Comparison of ENCODE assay signal across 19 cellular contexts in the genomic region with DNA sequence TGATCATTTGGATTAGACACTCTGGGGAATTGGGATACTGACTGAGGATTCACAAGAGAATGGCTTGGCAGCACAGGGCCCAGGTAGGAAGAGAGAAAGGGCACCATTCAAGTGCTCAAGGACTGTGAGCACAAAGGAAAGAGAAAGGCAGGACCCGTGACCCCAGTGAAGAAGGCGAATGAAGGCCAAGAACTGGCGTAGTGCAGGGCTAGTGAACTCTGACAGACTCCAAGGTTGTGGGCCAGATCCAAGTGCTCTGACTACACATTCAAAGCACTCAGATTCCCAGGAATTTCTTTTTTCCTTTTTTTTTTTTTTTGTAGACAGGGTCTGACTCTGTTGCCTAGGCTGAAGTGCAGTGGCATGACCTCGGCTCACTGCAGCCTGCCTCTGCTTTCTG. TPM values are rescaled to one million over a fixed set of nuclear protein-coding genes. Genes with fewer than 3 reads are reported as not detected.
A peak's percentile ranks its signal among the peaks of the same experiment; 100 is the strongest.
DNase-seq lines count a peak whose midpoint lies in the region; ATAC-seq and TF ChIP-seq lines count a peak whose summit lies in the region.
"Had no signal": no experiment of that assay in that cellular context is flagged by ENCODE, and none has a peak within 500 bp of the region (broad histone marks: within the 10 kb centered on the region; RNA-seq: fewer than 3 reads in every experiment).

No MANE protein-coding gene starts in this region.

- H3K4me1 Mint-ChIP-seq in activated T-helper 17 cell treated with anti-CD3 and anti-CD28 coated beads, Interleukin-2, amount 50 U/mL, for 72 hours: peaks cover 28% of the 10 kb centered on the region
- peaks cover 47% of the 10 kb centered on the region for H3K4me1 Mint-ChIP-seq in central memory CD8-positive, alpha-beta T cell

- H3K27me3 ChIP-seq in prostate gland (replicated peaks; ENCODE audit: insufficient read depth) (no peaks in the 10 kb centered on the region), A673 (replicated peaks; ENCODE audit: insufficient read depth, low read depth, low read length, poor library complexity) (no peaks in the 10 kb centered on the region)
- H3K27me3 ChIP-seq: BLaER1 had no signal

- TF ChIP-seq CTCF in prostate gland (IDR thresholded peaks at IDR 0.05): no peak
- TF ChIP-seq CTCF in A673 (conservative IDR thresholded peaks at IDR 0.05; ENCODE audit: low read depth, low read length): no peak

- ATAC-seq in activated T-helper 17 cell treated with anti-CD3 and anti-CD28 coated beads, Interleukin-2, amount 50 U/mL, for 72 hours (replicated peaks): no peak
- ATAC-seq in central memory CD8-positive, alpha-beta T cell (replicated peaks; ENCODE audit: extremely low read depth, poor library complexity, severe bottlenecking): no peak
- no peak for ATAC-seq in GM18868 (IDR thresholded peaks at IDR 0.05; ENCODE audit: unreplicated experiment)
- ATAC-seq: CD8-positive, alpha-beta T cell; GM12878; GM23338; HCT116 had no signal

- H3K4me3 Mint-ChIP-seq in activated T-helper 17 cell treated with anti-CD3 and anti-CD28 coated beads, Interleukin-2, amount 50 U/mL, for 72 hours: no peak overlapping the region
- no peak overlapping the region for H3K4me3 Mint-ChIP-seq in central memory CD8-positive, alpha-beta T cell
- H3K4me3 Mint-ChIP-seq: B cell; CD8-positive, alpha-beta T cell; GM23338; H9 had no signal

- H3K27ac ChIP-seq in prostate gland: peak overlapping the region; percentile 88 to 90
- H3K27ac ChIP-seq in A673 (ENCODE audit: low read depth, low read length, poor library complexity, severe bottlenecking): no peak overlapping the region
- H3K27ac ChIP-seq: BLaER1, C4-2B had no signal

- peak overlapping the region; percentile 13 for H3K27ac Mint-ChIP-seq in activated T-helper 17 cell treated with anti-CD3 and anti-CD28 coated beads, Interleukin-2, amount 50 U/mL, for 72 hours
- peak overlapping the region; percentile 74 for H3K27ac Mint-ChIP-seq in central memory CD8-positive, alpha-beta T cell (ENCODE audit: low read depth)
- H3K27ac Mint-ChIP-seq: B cell; CD4-positive, CD25-positive, alpha-beta regulatory T cell; CD8-positive, alpha-beta T cell; GM23338 had no signal

- H3K9me3 ChIP-seq in prostate gland (no peaks in the 10 kb centered on the region), A673 (ENCODE audit: low read depth, low read length, poor library complexity, severe bottlenecking) (no peaks in the 10 kb centered on the region)
- H3K9me3 ChIP-seq: BLaER1 had no signal

- H3K9me3 Mint-ChIP-seq in activated T-helper 17 cell treated with anti-CD3 and anti-CD28 coated beads, Interleukin-2, amount 50 U/mL, for 72 hours: no peaks in the 10 kb centered on the region
- peaks cover 4% of the 10 kb centered on the region for H3K9me3 Mint-ChIP-seq in central memory CD8-positive, alpha-beta T cell
- H3K9me3 Mint-ChIP-seq: CD8-positive, alpha-beta T cell; GM23338; H9 had no signal

- H3K4me1 ChIP-seq in prostate gland (replicated peaks) (peaks cover 6% of the 10 kb centered on the region), A673 (ENCODE audit: insufficient read depth, low read length, poor library complexity, severe bottlenecking) (peaks cover 19% of the 10 kb centered on the region)

- H3K36me3 ChIP-seq in prostate gland (peaks cover 24 to 31% of the 10 kb centered on the region in 2 donors), A673 (ENCODE audit: insufficient read depth, low read length, poor library complexity, severe bottlenecking) (peaks cover 50% of the 10 kb centered on the region)

- no peak for TF ChIP-seq POLR2A in prostate gland (IDR thresholded peaks at IDR 0.05)

- BruUV-seq in A673 (replicated peaks; lab: Mats Ljungman, UMichigan): no TSS peak

- intact Hi-C loops in prostate gland (cut with DNase I): no loop called here
- intact Hi-C loops in A673 (cut with micrococcal nuclease; ENCODE audit: unreplicated experiment): no loop called here

- no peak overlapping the region for H3K4me3 ChIP-seq in prostate gland
- H3K4me3 ChIP-seq in A673 (ENCODE audit: low read depth, low read length, poor library complexity, severe bottlenecking): no peak overlapping the region
- H3K4me3 ChIP-seq: BLaER1, GM12878, GM23338 had no signal

- H3K36me3 Mint-ChIP-seq in activated T-helper 17 cell treated with anti-CD3 and anti-CD28 coated beads, Interleukin-2, amount 50 U/mL, for 72 hours (ENCODE audit: low read depth): peaks cover 78% of the 10 kb centered on the region
- peaks cover 50% of the 10 kb centered on the region for H3K36me3 Mint-ChIP-seq in central memory CD8-positive, alpha-beta T cell (ENCODE audit: insufficient read depth)

- 94% methylated on average over 4 of the region's 4 CpGs for WGBS in prostate gland

- CTCF ChIA-PET in A673 (lab: Charles Lee): no interaction called here

- no peaks in the 10 kb centered on the region for H3K27me3 Mint-ChIP-seq in activated T-helper 17 cell treated with anti-CD3 and anti-CD28 coated beads, Interleukin-2, amount 50 U/mL, for 72 hours
- no peaks in the 10 kb centered on the region for H3K27me3 Mint-ChIP-seq in central memory CD8-positive, alpha-beta T cell
- H3K27me3 Mint-ChIP-seq: B cell had no signal

- no peak for DNase-seq in central memory CD8-positive, alpha-beta T cell (ENCODE audit: low spot score in 2 of 2)
- DNase-seq in prostate gland (ENCODE audit: low spot score): no peak
- DNase-seq in COLO668 (lab: John Stamatoyannopoulos, UW; ENCODE audit: unreplicated experiment): no peak
- no peak for DNase-seq in A673 (ENCODE audit: low spot score)
- DNase-seq: CD4-positive, CD25-positive, alpha-beta regulatory T cell; CD8-positive, alpha-beta T cell; DMS 273 treated with DMSO at 0.1 percent for 48 hours; DMS79; EL; GDM1; H9 had no signal

- POLR2A ChIA-PET in A673 (lab: Charles Lee; ENCODE audit: low non-redundant PET): interaction anchor here (0.7 kb wide), 1 partner anchor 811 kb away, joined by 3 read pairs; no protein-coding TSS in a partner anchor

RNA-seq across cellular contexts. Expression of a gene that starts 5.0 kb away (rescaled TPM):
- total RNA-seq in activated T-helper 17 cell treated with anti-CD3 and anti-CD28 coated beads, Interleukin-2, amount 50 U/mL, for 72 hours: 10 to 100 TPM; 56.1 to 60.4 TPM
- 100 to 1,000 TPM; 164 to 233 TPM for total RNA-seq in prostate gland
- total RNA-seq in A673 (2021): 88.7 and 94.2 TPM in 2 replicates

RNA-seq across cellular contexts. Expression of a gene that starts 5.3 kb away (rescaled TPM):
- 10 to 100 TPM; 12.9 to 14.3 TPM for total RNA-seq in activated T-helper 17 cell treated with anti-CD3 and anti-CD28 coated beads, Interleukin-2, amount 50 U/mL, for 72 hours
- total RNA-seq in prostate gland (10 to 100 TPM; 31.7 to 40.9 TPM), A673 (2021) (23.5 and 23.9 TPM in 2 replicates)
